1 cellular context compared by ENCODE assay signal in the genomic region with DNA sequence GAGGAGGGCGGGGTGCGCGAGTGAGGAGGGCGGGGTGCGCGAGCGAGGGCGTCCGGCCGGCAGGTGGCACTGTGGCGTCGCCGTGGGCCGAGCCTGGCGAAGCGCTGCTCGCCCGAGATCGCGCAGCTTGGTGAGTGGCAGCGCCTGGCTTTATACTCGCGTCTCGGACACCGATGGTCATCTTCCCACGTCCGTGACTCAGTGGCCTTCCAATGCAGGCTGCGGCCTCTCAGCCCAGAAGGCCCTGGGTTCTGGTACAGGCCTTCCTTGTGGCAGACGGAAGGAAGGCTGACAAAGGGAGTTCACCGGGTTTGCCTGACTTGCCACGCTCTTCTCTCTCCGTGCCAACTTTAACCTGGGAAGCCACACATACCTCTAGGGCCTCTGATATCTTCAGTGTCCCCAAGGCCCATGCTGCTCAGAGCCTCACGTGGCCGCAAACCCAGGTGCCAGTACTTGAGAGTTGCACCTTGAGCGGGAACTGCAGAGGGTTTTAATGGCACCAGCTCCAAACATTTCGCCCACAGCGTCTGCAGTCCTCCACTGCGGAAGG.
TF ChIP-seq lines count a peak whose summit lies in the region.

No MANE protein-coding gene starts in this region.

TF ChIP-seq in HepG2, 621 proteins besides CTCF, POLR2A, EP300 and RAD21 (continued from another document):
- no peak for TF ChIP-seq HOXD1 (CRISPR knock-in tag; IDR thresholded peaks at IDR 0.05)
- TF ChIP-seq ZNF615 (CRISPR knock-in tag; IDR thresholded peaks at IDR 0.05; ENCODE audit: borderline replicate concordance), result no peak
- TF ChIP-seq TRIM24 (CRISPR knock-in tag; IDR thresholded peaks at IDR 0.05), result no peak
- TF ChIP-seq MBD4 (IDR thresholded peaks at IDR 0.05; ENCODE audit: borderline replicate concordance, low read length), result no peak
TF ChIP-seq in HepG2: peak in this region for 25.
